ENCODE assay signal across 21 cellular contexts in the genomic region with DNA sequence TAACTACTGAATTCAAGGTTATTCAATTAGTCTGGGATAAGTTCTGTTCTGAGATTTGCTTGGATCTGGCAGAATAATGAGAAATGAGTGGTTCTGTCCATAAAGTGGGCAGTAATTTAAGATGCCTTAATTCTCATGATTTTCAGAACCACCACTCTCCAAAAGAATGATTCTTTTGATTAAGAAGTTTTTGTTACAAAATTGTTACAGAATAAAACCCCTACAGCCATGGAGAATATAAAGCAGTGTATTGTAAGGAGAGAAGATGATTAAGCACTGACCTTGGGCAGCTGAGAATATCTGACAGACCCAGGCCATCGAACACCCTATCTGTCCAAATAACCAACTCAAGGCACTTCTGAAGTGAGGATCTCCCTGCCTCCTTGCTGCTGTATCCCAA. TPM values are rescaled to one million over a fixed set of nuclear protein-coding genes. Genes with fewer than 3 reads are reported as not detected.
DNase-seq lines count a peak whose midpoint lies in the region; TF ChIP-seq lines count a peak whose summit lies in the region.
"Had no signal": no experiment of that assay in that cellular context is flagged by ENCODE, and none has a peak within 500 bp of the region (broad histone marks: within the 10 kb centered on the region; RNA-seq: fewer than 3 reads in every experiment).

No MANE protein-coding gene starts in this region.

- H2AFZ ChIP-seq in parathyroid adenoma, result no peak overlapping the region

- no peak overlapping the region for H3K27ac Mint-ChIP-seq in activated CD4-positive, alpha-beta memory T cell treated with anti-CD3 and anti-CD28 coated beads for 36 hours
- H3K27ac Mint-ChIP-seq: CD4-positive, alpha-beta T cell; CD8-positive, alpha-beta T cell had no signal

- no peaks in the 10 kb centered on the region for H3K36me3 ChIP-seq in parathyroid adenoma (ENCODE audit: control insufficient read depth, insufficient read depth, low read length)
- H3K36me3 ChIP-seq: BE2C, BLaER1 had no signal

- POLR2A ChIA-PET in activated CD4-positive, alpha-beta memory T cell treated with anti-CD3 and anti-CD28 coated beads for 36 hours (lab: Charles Lee), result no interaction called here

- H3K27me3 ChIP-seq in parathyroid adenoma (ENCODE audit: control insufficient read depth, insufficient read depth, low read length), result no peaks in the 10 kb centered on the region
- H3K27me3 ChIP-seq: BE2C had no signal

- H3K9ac ChIP-seq in parathyroid adenoma, result no peak overlapping the region
- H3K9ac ChIP-seq: BLaER1 had no signal

- H3K4me3 ChIP-seq in parathyroid adenoma (ENCODE audit: low read depth, low read length), result no peak overlapping the region
- H3K4me3 ChIP-seq: BLaER1, GM12878 had no signal

- no peak overlapping the region for H3K4me3 Mint-ChIP-seq in activated CD4-positive, alpha-beta memory T cell treated with anti-CD3 and anti-CD28 coated beads for 36 hours
- H3K4me3 Mint-ChIP-seq: CD4-positive, alpha-beta T cell; CD8-positive, alpha-beta T cell had no signal

- TF ChIP-seq CTCF in parathyroid adenoma (IDR thresholded peaks at IDR 0.05), result no peak

- intact Hi-C loops in activated CD4-positive, alpha-beta memory T cell treated with anti-CD3 and anti-CD28 coated beads for 36 hours (cut with micrococcal nuclease), result no loop called here

- H3K36me3 Mint-ChIP-seq in activated CD4-positive, alpha-beta memory T cell treated with anti-CD3 and anti-CD28 coated beads for 36 hours, result no peaks in the 10 kb centered on the region
- H3K36me3 Mint-ChIP-seq: CD8-positive, alpha-beta T cell had no signal

- peaks cover 5% of the 10 kb centered on the region for H3K4me1 ChIP-seq in parathyroid adenoma
- H3K4me1 ChIP-seq: BE2C, BLaER1 had no signal

- H3K9me3 Mint-ChIP-seq in activated CD4-positive, alpha-beta memory T cell treated with anti-CD3 and anti-CD28 coated beads for 36 hours, result no peaks in the 10 kb centered on the region
- H3K9me3 Mint-ChIP-seq: CD4-positive, alpha-beta T cell; CD8-positive, alpha-beta T cell had no signal

- H3K79me2 ChIP-seq in parathyroid adenoma, result no peaks in the 10 kb centered on the region

- CTCF ChIA-PET in activated CD4-positive, alpha-beta memory T cell treated with anti-CD3 and anti-CD28 coated beads for 36 hours (lab: Charles Lee), result no interaction called here

- no peak overlapping the region for H3K4me2 ChIP-seq in parathyroid adenoma (ENCODE audit: low read length)
- H3K4me2 ChIP-seq: BLaER1 had no signal

- no peaks in the 10 kb centered on the region for H3K27me3 Mint-ChIP-seq in activated CD4-positive, alpha-beta memory T cell treated with anti-CD3 and anti-CD28 coated beads for 36 hours
- H3K27me3 Mint-ChIP-seq: CD4-positive, alpha-beta T cell had no signal

- peak; percentile 66 for DNase-seq in COLO829 (ENCODE audit: low spot score)
- peak; percentile 42 for DNase-seq in epidermal melanocyte (ENCODE audit: insufficient read length, low spot score)
- DNase-seq in activated CD4-positive, alpha-beta memory T cell treated with anti-CD3 and anti-CD28 coated beads for 36 hours, result no peak
- no peak for DNase-seq in HPDE6-E6E7 (ENCODE audit: extremely low spot score)
- DNase-seq in GM03348 (ENCODE audit: low spot score), result no peak
- no peak for DNase-seq in DMS53 (lab: John Stamatoyannopoulos, UW)
- DNase-seq: 8988T; ACHN; BE2C; C1 segment of cervical spinal cord; CD4-positive, alpha-beta T cell; CD8-positive, alpha-beta T cell; COR-L47; DMS 273 treated with DMSO at 0.1 percent for 48 hours; DMS153; DMS79 treated with DMSO at 0.1 percent for 48 hours; GF-D8 had no signal

- H3K9me3 ChIP-seq in parathyroid adenoma (ENCODE audit: control insufficient read depth, low read length), result no peaks in the 10 kb centered on the region
- H3K9me3 ChIP-seq: BE2C, BLaER1 had no signal

- H3K4me1 Mint-ChIP-seq in activated CD4-positive, alpha-beta memory T cell treated with anti-CD3 and anti-CD28 coated beads for 36 hours (ENCODE audit: low read depth), result no peaks in the 10 kb centered on the region

- peak overlapping the region; percentile 70 for H3K27ac ChIP-seq in parathyroid adenoma
- H3K27ac ChIP-seq: BLaER1 had no signal

RNA-seq across cellular contexts. Expression of a gene that starts 12.4 kb away (rescaled TPM):
- total RNA-seq in activated CD4-positive, alpha-beta memory T cell treated with anti-CD3 and anti-CD28 coated beads for 36 hours, result not detected
- total RNA-seq: A673; CD4-positive, alpha-beta T cell; CD8-positive, alpha-beta T cell; GM12878 had no signal

Comparison
In these comparisons a context has a peak if more than half of its experiments do, and no peak if none do; other contexts are left out.
1. DNase-seq: peak in COLO829 (single experiment) and epidermal melanocyte (single experiment); none in activated CD4-positive, alpha-beta memory T cell treated with anti-CD3 and anti-CD28 coated beads for 36 hours (single experiment), HPDE6-E6E7 (single experiment), GM03348 (single experiment) and DMS53 (single experiment).